12 cellular contexts compared by ENCODE assay signal in the genomic region with DNA sequence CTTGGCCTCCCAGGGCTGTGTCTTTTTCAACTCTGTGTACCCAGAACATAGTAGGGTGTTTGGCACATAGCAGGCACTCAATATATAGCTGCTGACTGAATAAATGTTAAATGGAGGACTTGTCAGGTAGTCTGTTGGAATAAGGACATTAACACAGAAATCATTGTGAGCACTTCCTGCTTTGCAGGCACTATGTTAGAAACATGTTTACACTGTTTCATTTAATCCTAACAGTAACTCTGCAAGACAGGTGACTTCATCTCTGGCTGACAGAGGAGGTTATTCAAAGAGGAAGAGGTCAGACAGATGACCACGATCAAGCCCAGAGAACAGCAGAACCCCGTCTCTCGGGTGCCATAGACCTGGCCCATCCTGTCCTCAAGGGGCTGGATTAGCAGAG.
"Had no signal": no experiment of that assay in that cellular context is flagged by ENCODE, and none has a peak within 500 bp of the region (broad histone marks: within the 10 kb centered on the region; RNA-seq: fewer than 3 reads in every experiment).

No MANE protein-coding gene starts in this region.

- DNase-seq: activated CD4-positive, alpha-beta T cell treated with anti-CD3 and anti-CD28 coated beads, Interleukin-2, amount 50 U/mL, for 1 hour; activated CD4-positive, CD25-positive, alpha-beta regulatory T cell; activated naive CD4-positive, alpha-beta T cell treated with anti-CD3 and anti-CD28 coated beads, Interleukin-2, amount 50 U/mL, for 16 hours; adrenal gland; endodermal cell; erythroblast; hippocampal formation; posterior cingulate gyrus; small intestine; thyroid gland had no signal

- H3K9me3 ChIP-seq: adrenal gland, right atrium auricular region, thyroid gland, vagina had no signal

- H3K4me1 ChIP-seq: adrenal gland, thyroid gland, vagina had no signal

- H3K4me3 ChIP-seq: adrenal gland, right atrium auricular region, thyroid gland, vagina had no signal

- H3K27me3 ChIP-seq: adrenal gland, right atrium auricular region, thyroid gland, vagina had no signal

- FAIRE-seq: small intestine had no signal

- H3K27ac ChIP-seq: adrenal gland, right atrium auricular region, thyroid gland, vagina had no signal

- H3K36me3 ChIP-seq: adrenal gland, right atrium auricular region, thyroid gland, vagina had no signal
